ENCODE assay signal across 11 cellular contexts in the genomic region with DNA sequence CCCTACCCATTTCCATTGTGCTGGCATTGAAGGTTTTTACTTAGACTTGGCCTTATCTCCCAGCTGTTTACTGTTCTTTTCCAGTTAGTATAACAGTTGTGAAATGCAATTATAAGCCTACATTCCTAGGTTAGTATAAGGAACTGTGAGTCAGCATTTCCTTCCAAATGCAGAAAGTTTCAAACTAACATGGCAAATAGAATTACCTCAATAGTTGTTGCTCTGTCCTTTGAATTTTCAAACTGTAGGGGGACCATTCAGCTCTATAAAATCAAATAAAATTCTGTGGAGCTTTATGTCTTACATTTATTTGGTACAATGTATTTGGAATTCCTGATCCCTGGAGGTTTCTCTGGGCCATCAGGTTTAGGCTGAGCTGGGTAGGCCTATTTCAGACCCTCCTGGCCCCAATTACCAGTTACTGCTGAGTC. TPM values are rescaled to one million over a fixed set of nuclear protein-coding genes. Genes with fewer than 3 reads are reported as not detected.
DNase-seq lines count a peak whose midpoint lies in the region; ATAC-seq and TF ChIP-seq lines count a peak whose summit lies in the region.
"Had no signal": no experiment of that assay in that cellular context is flagged by ENCODE, and none has a peak within 500 bp of the region (broad histone marks: within the 10 kb centered on the region; RNA-seq: fewer than 3 reads in every experiment).

No MANE protein-coding gene starts in this region.

- peak overlapping the region; percentile 41 for H3K27ac ChIP-seq in 22Rv1

- intact Hi-C loops in left colon (cut with DNase I, micrococcal nuclease): no loop called here

- H3K4me1 Mint-ChIP-seq in activated CD8-positive, alpha-beta memory T cell treated with anti-CD3 and anti-CD28 coated beads, Interleukin-2, amount 10 ng/mL, durations not matched to agents 7 days and 5 days: no peaks in the 10 kb centered on the region

- no peak overlapping the region for H3K4me3 Mint-ChIP-seq in activated CD8-positive, alpha-beta memory T cell treated with anti-CD3 and anti-CD28 coated beads, Interleukin-2, amount 10 ng/mL, durations not matched to agents 7 days and 5 days
- H3K4me3 Mint-ChIP-seq: central memory CD8-positive, alpha-beta T cell had no signal

- no peak overlapping the region for H3K27ac Mint-ChIP-seq in activated CD8-positive, alpha-beta memory T cell treated with anti-CD3 and anti-CD28 coated beads, Interleukin-2, amount 10 ng/mL, durations not matched to agents 7 days and 5 days

- ATAC-seq in left colon (peak; percentile 93), GM19023 (IDR thresholded peaks at IDR 0.05; ENCODE audit: unreplicated experiment) (no peak)
- no peak for ATAC-seq in activated CD8-positive, alpha-beta memory T cell treated with anti-CD3 and anti-CD28 coated beads, Interleukin-2, amount 10 ng/mL, durations not matched to agents 7 days and 5 days
- ATAC-seq: left ventricle myocardium superior had no signal

- DNase-seq in HT-29 (ENCODE audit: low spot score): peak; percentile 54
- DNase-seq in astrocyte of the hippocampus (ENCODE audit: low read depth, low spot score): peak; percentile 76
- no peak for DNase-seq in left colon
- no peak for DNase-seq in iPS-NIHi7 (ENCODE audit: extremely low spot score)
- DNase-seq in SKM-1 treated with dmso at 0.1 percent for 144 hours (lab: John Stamatoyannopoulos, UW; ENCODE audit: unreplicated experiment): no peak
- DNase-seq in activated CD8-positive, alpha-beta memory T cell treated with anti-CD3 and anti-CD28 coated beads, Interleukin-2, amount 10 ng/mL, durations not matched to agents 7 days and 5 days: no peak
- DNase-seq: left ventricle myocardium superior, NCI-H446 treated with DMSO at 0.1 percent for 48 hours had no signal

- H3K27me3 Mint-ChIP-seq in activated CD8-positive, alpha-beta memory T cell treated with anti-CD3 and anti-CD28 coated beads, Interleukin-2, amount 10 ng/mL, durations not matched to agents 7 days and 5 days: peaks cover 11% of the 10 kb centered on the region
- H3K27me3 Mint-ChIP-seq: central memory CD8-positive, alpha-beta T cell had no signal

- H3K9me3 Mint-ChIP-seq in activated CD8-positive, alpha-beta memory T cell treated with anti-CD3 and anti-CD28 coated beads, Interleukin-2, amount 10 ng/mL, durations not matched to agents 7 days and 5 days (ENCODE audit: low read depth): no peaks in the 10 kb centered on the region
- H3K9me3 Mint-ChIP-seq: central memory CD8-positive, alpha-beta T cell had no signal

- H3K36me3 Mint-ChIP-seq in activated CD8-positive, alpha-beta memory T cell treated with anti-CD3 and anti-CD28 coated beads, Interleukin-2, amount 10 ng/mL, durations not matched to agents 7 days and 5 days: no peaks in the 10 kb centered on the region

- CTCF ChIA-PET in activated CD8-positive, alpha-beta memory T cell treated with anti-CD3 and anti-CD28 coated beads, Interleukin-2, amount 10 ng/mL, durations not matched to agents 7 days and 5 days (lab: Charles Lee): interaction anchor here (1.7 kb wide), 1 partner anchor 20 kb away, joined by 4 read pairs; no protein-coding TSS in a partner anchor

- TF ChIP-seq CTCF in 22Rv1 (IDR thresholded peaks at IDR 0.05): no peak

RNA-seq across cellular contexts. Expression of gene ARHGEF28, which starts 47.2 kb away (rescaled TPM):
- total RNA-seq in HT-29 (2014; rRNA removed; shearing (Covaris generic)): 20.1 and 36.5 TPM in 2 replicates
- 10 to 100 TPM in 1 of 2 donors, 1 to 10 TPM in 1; 9.5 to 13.5 TPM for total RNA-seq in left colon
- not detected for total RNA-seq in activated CD8-positive, alpha-beta memory T cell treated with anti-CD3 and anti-CD28 coated beads, Interleukin-2, amount 10 ng/mL, durations not matched to agents 7 days and 5 days

Comparison
In these comparisons a context has a peak if more than half of its experiments do, and no peak if none do; other contexts are left out.
1. DNase-seq: peak in HT-29 (single experiment) and astrocyte of the hippocampus (single experiment); none in left colon (0 of 2), iPS-NIHi7 (single experiment), SKM-1 treated with dmso at 0.1 percent for 144 hours (single experiment) and activated CD8-positive, alpha-beta memory T cell treated with anti-CD3 and anti-CD28 coated beads, Interleukin-2, amount 10 ng/mL, durations not matched to agents 7 days and 5 days (single experiment).
2. RNA of gene ARHGEF28, which starts 47.2 kb away (total RNA-seq): 20.1 to 36.5 TPM in HT-29 and 9.5 to 13.5 TPM in left colon; not detected in activated CD8-positive, alpha-beta memory T cell treated with anti-CD3 and anti-CD28 coated beads, Interleukin-2, amount 10 ng/mL, durations not matched to agents 7 days and 5 days; every median in the first group is over 4 times any median in the second.